In genomic region chr7:114243019-114243507, GRCh38 we compare ENCODE assay signal across 1 cellular context.
TF ChIP-seq lines count a peak whose summit lies in the region.

No MANE protein-coding gene starts in this region.

TF ChIP-seq in HepG2, 621 proteins besides CTCF, POLR2A, EP300 and RAD21 (continued from another document):
- TF ChIP-seq ZNF646 (CRISPR knock-in tag; IDR thresholded peaks at IDR 0.05) (no peak), SMARCE1 (IDR thresholded peaks at IDR 0.05; ENCODE audit: borderline replicate concordance) (no peak), ZNF550 (CRISPR knock-in tag; IDR thresholded peaks at IDR 0.05; ENCODE audit: borderline replicate concordance) (no peak), NR2F2 (IDR thresholded peaks at IDR 0.05; ENCODE audit: borderline replicate concordance, low read depth) (no peak), ZSCAN31 (CRISPR knock-in tag; IDR thresholded peaks at IDR 0.05; ENCODE audit: low read depth) (no peak), TRIM22 (IDR thresholded peaks at IDR 0.05) (no peak), GZF1 (CRISPR knock-in tag; IDR thresholded peaks at IDR 0.05) (no peak), ZC3H4 (CRISPR knock-in tag; IDR thresholded peaks at IDR 0.05; ENCODE audit: borderline replicate concordance) (no peak), MAFF (IDR thresholded peaks at IDR 0.05; ENCODE audit: low read depth, low read length) (no peak), ZNF747 (CRISPR knock-in tag; IDR thresholded peaks at IDR 0.05; ENCODE audit: borderline replicate concordance) (no peak), FOSL2 (CRISPR knock-in tag; IDR thresholded peaks at IDR 0.05) (no peak), ZNF34 (CRISPR knock-in tag; IDR thresholded peaks at IDR 0.05; ENCODE audit: borderline replicate concordance) (no peak), ZNF547 (CRISPR knock-in tag; IDR thresholded peaks at IDR 0.05) (no peak), XBP1 (CRISPR knock-in tag; IDR thresholded peaks at IDR 0.05) (no peak), NFKB2 (CRISPR knock-in tag; IDR thresholded peaks at IDR 0.05; ENCODE audit: borderline replicate concordance) (no peak), ATF1 (CRISPR knock-in tag; IDR thresholded peaks at IDR 0.05) (no peak), AGO2 (optimal IDR thresholded peaks at IDR 0.05; ENCODE audit: low read depth, low read length) (no peak)
